In the genomic region with DNA sequence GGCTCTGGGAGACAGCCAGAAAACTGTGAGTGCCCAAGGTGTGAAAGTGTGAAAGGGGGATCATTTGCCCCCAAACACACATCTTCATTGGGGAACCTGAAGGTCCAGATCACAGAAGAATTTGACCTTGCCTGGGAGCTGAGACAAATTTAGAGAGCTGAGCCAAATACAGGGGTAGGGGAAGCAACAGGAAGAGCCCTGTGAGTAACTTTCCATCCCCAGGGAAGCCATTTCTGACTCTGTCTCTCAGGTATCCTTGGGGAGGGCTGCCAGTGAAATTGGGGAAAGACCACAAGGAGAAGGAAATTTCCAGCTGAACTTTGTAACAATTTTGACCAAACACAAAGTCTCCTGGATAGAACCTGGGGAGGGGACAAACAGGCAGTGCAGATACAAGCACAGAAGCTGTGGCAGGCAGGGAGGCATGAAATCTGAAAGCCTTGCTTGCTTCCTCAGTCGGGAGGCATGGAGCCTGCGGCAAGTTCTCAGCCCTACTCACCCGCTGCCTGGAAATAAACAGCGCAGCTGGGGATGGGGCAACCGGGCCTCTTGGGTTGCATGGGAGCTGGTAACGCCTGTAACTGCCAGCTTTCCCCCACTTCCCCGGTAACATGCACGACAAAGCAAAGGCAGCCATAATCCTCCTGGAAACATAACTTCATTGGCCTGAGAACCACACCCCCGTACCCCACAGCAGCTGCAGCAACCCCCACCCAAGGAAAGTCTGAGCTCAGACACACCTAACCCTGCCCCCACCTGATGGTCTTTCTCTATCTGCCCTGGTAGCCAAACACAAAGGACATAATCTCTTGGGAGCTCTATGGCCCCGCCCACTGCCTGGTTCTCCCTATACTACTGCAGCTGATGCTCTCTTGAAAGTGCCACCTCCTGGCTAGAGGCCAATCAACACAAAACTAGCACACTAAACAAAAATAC, we compare ENCODE assay signal across 12 cellular contexts. TPM values are rescaled to one million over a fixed set of nuclear protein-coding genes. Genes with fewer than 3 reads are reported as not detected.
DNase-seq lines count a peak whose midpoint lies in the region; ATAC-seq and TF ChIP-seq lines count a peak whose summit lies in the region.
"Had no signal": no experiment of that assay in that cellular context is flagged by ENCODE, and none has a peak within 500 bp of the region (broad histone marks: within the 10 kb centered on the region; RNA-seq: fewer than 3 reads in every experiment).

No MANE protein-coding gene starts in this region.

- H3K27me3 Mint-ChIP-seq in activated naive CD4-positive, alpha-beta T cell treated with anti-CD3 and anti-CD28 coated beads, Interleukin-2, amount 50 U/mL, for 24 hours = no peaks in the 10 kb centered on the region
- no peaks in the 10 kb centered on the region for H3K27me3 Mint-ChIP-seq in endodermal cell (ENCODE audit: insufficient read depth)
- H3K27me3 Mint-ChIP-seq: natural killer cell treated with Interleukin-12 subunit alpha and Interleukin-12 subunit beta and Interleukin-15 and Interleukin-18, amount 100 ng/mL, for 72 hours had no signal

- H2AFZ ChIP-seq in smooth muscle cell (ENCODE audit: low read depth) = no peak overlapping the region

- no peaks in the 10 kb centered on the region for H3F3A ChIP-seq in smooth muscle cell (ENCODE audit: low read depth)

- DNase-seq in activated naive CD4-positive, alpha-beta T cell treated with Interleukin-2 at 50 U/mL for 16 hours = no peak
- DNase-seq in NCI-H345 treated with DMSO at 0.1 percent for 48 hours (lab: John Stamatoyannopoulos, UW; ENCODE audit: unreplicated experiment) (peak; percentile 85), endodermal cell (peak; percentile 82), smooth muscle cell (lab: John Stamatoyannopoulos, UW; ENCODE audit: unreplicated experiment) (no peak), SW 1271 (lab: John Stamatoyannopoulos, UW) (no peak), lower leg skin (ENCODE audit: low spot score in 2 of 2) (no peak)
- DNase-seq: MM.1S, T-helper 9 cell had no signal

- intact Hi-C loops in lower leg skin (cut with DNase I; ENCODE audit: low total_unique reads) = no loop called here

- WGBS in endodermal cell (ENCODE audit: insufficient coverage in 1 of 2, insufficient read length in 1 of 2), 2 experiments = 67 to 74% methylated on average over 4 to 10 of the region's 10 CpGs
- 89% methylated on average over 10 of the region's 10 CpGs for WGBS in smooth muscle cell (ENCODE audit: low lambda C conversion rate)
- WGBS in lower leg skin, 2 donors = 91 to 96% methylated on average over 10 of the region's 10 CpGs

- no peak overlapping the region for H3K27ac ChIP-seq in endodermal cell (ENCODE audit: low read depth, low read length)
- peak overlapping the region; percentile 84 for H3K27ac ChIP-seq in smooth muscle cell (ENCODE audit: low read depth)

- H3K36me3 Mint-ChIP-seq in activated naive CD4-positive, alpha-beta T cell treated with anti-CD3 and anti-CD28 coated beads, Interleukin-2, amount 50 U/mL, for 24 hours = peaks cover 33% of the 10 kb centered on the region
- H3K36me3 Mint-ChIP-seq in endodermal cell (ENCODE audit: low read depth) = peaks cover 11% of the 10 kb centered on the region

- no peak overlapping the region for H3K4me3 Mint-ChIP-seq in activated naive CD4-positive, alpha-beta T cell treated with anti-CD3 and anti-CD28 coated beads, Interleukin-2, amount 50 U/mL, for 24 hours
- H3K4me3 Mint-ChIP-seq in endodermal cell = peak overlapping the region; percentile 22
- H3K4me3 Mint-ChIP-seq: natural killer cell treated with Interleukin-12 subunit alpha and Interleukin-12 subunit beta and Interleukin-15 and Interleukin-18, amount 100 ng/mL, for 72 hours had no signal

- peaks cover 29% of the 10 kb centered on the region for H3K9me3 Mint-ChIP-seq in activated naive CD4-positive, alpha-beta T cell treated with anti-CD3 and anti-CD28 coated beads, Interleukin-2, amount 50 U/mL, for 24 hours
- peaks cover 19% of the 10 kb centered on the region for H3K9me3 Mint-ChIP-seq in endodermal cell

- no peak for TF ChIP-seq POLR2A in lower leg skin (IDR thresholded peaks at IDR 0.05)

- H3K27me3 ChIP-seq in endodermal cell (ENCODE audit: control insufficient read depth, insufficient read depth, low read length, poor library complexity, severe bottlenecking) (no peaks in the 10 kb centered on the region), smooth muscle cell (ENCODE audit: low read depth) (no peaks in the 10 kb centered on the region)

- TF ChIP-seq CTCF in endodermal cell (conservative IDR thresholded peaks at IDR 0.05) = no peak
- no peak for TF ChIP-seq CTCF in smooth muscle cell (IDR thresholded peaks at IDR 0.05; ENCODE audit: borderline replicate concordance, insufficient read depth, poor library complexity, severe bottlenecking)
- TF ChIP-seq CTCF in lower leg skin (IDR thresholded peaks at IDR 0.05) = no peak

- H3K4me3 ChIP-seq in endodermal cell (ENCODE audit: low read length) (peak overlapping the region; percentile 30), smooth muscle cell (no peak overlapping the region), lower leg skin (ENCODE audit: low read depth, poor library complexity, severe bottlenecking) (no peak overlapping the region)

- peaks cover 64% of the 10 kb centered on the region for H3K79me2 ChIP-seq in smooth muscle cell (ENCODE audit: low read depth)

- H3K36me3 ChIP-seq in endodermal cell (ENCODE audit: control insufficient read depth, insufficient read depth, low read length) = no peaks in the 10 kb centered on the region
- H3K36me3 ChIP-seq in smooth muscle cell (ENCODE audit: low read depth) = peaks cover 3% of the 10 kb centered on the region

- H3K9ac ChIP-seq in endodermal cell (ENCODE audit: extremely low read depth, low read length, poor library complexity, severe bottlenecking) (peak overlapping the region; percentile 8), smooth muscle cell (ENCODE audit: low read depth) (peak overlapping the region; percentile 6)

- no peak for ATAC-seq in HG03342 (IDR thresholded peaks at IDR 0.05; ENCODE audit: unreplicated experiment)
- ATAC-seq: natural killer cell treated with Interleukin-12 subunit alpha and Interleukin-12 subunit beta and Interleukin-15 and Interleukin-18, amount 100 ng/mL, for 72 hours had no signal

- H3K9me3 ChIP-seq in endodermal cell (ENCODE audit: control insufficient read depth, low read length) = peaks cover 17% of the 10 kb centered on the region
- H3K9me3 ChIP-seq in smooth muscle cell (replicated peaks; ENCODE audit: low read depth) = peaks cover 6% of the 10 kb centered on the region

- H3K4me2 ChIP-seq in smooth muscle cell = no peak overlapping the region

- peaks cover 39% of the 10 kb centered on the region for H3K4me1 Mint-ChIP-seq in activated naive CD4-positive, alpha-beta T cell treated with anti-CD3 and anti-CD28 coated beads, Interleukin-2, amount 50 U/mL, for 24 hours
- H3K4me1 Mint-ChIP-seq in endodermal cell = peaks cover 28% of the 10 kb centered on the region

- H3K27ac Mint-ChIP-seq in activated naive CD4-positive, alpha-beta T cell treated with anti-CD3 and anti-CD28 coated beads, Interleukin-2, amount 50 U/mL, for 24 hours = peak overlapping the region; percentile 71
- H3K27ac Mint-ChIP-seq in endodermal cell = peak overlapping the region; percentile 91
- H3K27ac Mint-ChIP-seq: natural killer cell treated with Interleukin-12 subunit alpha and Interleukin-12 subunit beta and Interleukin-15 and Interleukin-18, amount 100 ng/mL, for 72 hours had no signal

- peaks cover 8% of the 10 kb centered on the region for H3K4me1 ChIP-seq in endodermal cell (ENCODE audit: control insufficient read depth, insufficient read depth, low read length)
- peaks cover 8% of the 10 kb centered on the region for H3K4me1 ChIP-seq in smooth muscle cell (ENCODE audit: low read depth)

- peaks cover 5% of the 10 kb centered on the region for H4K20me1 ChIP-seq in smooth muscle cell (ENCODE audit: low read depth)

RNA-seq across cellular contexts. Expression of gene ZCCHC9, which starts 31.4 kb away (rescaled TPM):
- 10 to 100 TPM; 40.1 to 40.8 TPM for total RNA-seq in endodermal cell
- 34.5 TPM for polyA plus RNA-seq in endodermal cell (2013, experiment 1 of 2)
- polyA plus RNA-seq in endodermal cell (2013, experiment 2 of 2) = 28.6 TPM
- total RNA-seq in smooth muscle cell = 45.2 and 53.0 TPM in 2 replicates
- 25.2 and 33.9 TPM in 2 replicates for polyA plus RNA-seq in smooth muscle cell
- 10 to 100 TPM; 12.6 to 23.0 (median 21.2) TPM for total RNA-seq in lower leg skin

RNA-seq across cellular contexts. Expression of gene CKMT2, which starts 36.9 kb away (rescaled TPM):
- 1 to 10 TPM; 2.1 to 2.3 TPM for total RNA-seq in endodermal cell
- polyA plus RNA-seq in endodermal cell (2013, experiment 1 of 2) = 0.75 TPM
- polyA plus RNA-seq in endodermal cell (2013, experiment 2 of 2) = 0.54 TPM
- 0.49 and 1.5 TPM in 2 replicates for total RNA-seq in smooth muscle cell
- polyA plus RNA-seq in smooth muscle cell = 2.0 TPM in 1 of 2 replicates, not detected in the other
- 10 to 100 TPM in 1 of 4 donors, 1 to 10 TPM in 3; 4.0 to 19.7 (median 7.8) TPM for total RNA-seq in lower leg skin
- total RNA-seq: kidney epithelial cell; natural killer cell treated with Interleukin-12 subunit alpha and Interleukin-12 subunit beta and Interleukin-15 and Interleukin-18, amount 100 ng/mL, for 72 hours had no signal

Comparison
In these comparisons a context has a peak if more than half of its experiments do, and no peak if none do; other contexts are left out.
1. DNase-seq: peak in NCI-H345 treated with DMSO at 0.1 percent for 48 hours (single experiment) and endodermal cell (single experiment); none in activated naive CD4-positive, alpha-beta T cell treated with Interleukin-2 at 50 U/mL for 16 hours (single experiment), smooth muscle cell (single experiment), SW 1271 (0 of 2) and lower leg skin (0 of 2).